In the genomic region with DNA sequence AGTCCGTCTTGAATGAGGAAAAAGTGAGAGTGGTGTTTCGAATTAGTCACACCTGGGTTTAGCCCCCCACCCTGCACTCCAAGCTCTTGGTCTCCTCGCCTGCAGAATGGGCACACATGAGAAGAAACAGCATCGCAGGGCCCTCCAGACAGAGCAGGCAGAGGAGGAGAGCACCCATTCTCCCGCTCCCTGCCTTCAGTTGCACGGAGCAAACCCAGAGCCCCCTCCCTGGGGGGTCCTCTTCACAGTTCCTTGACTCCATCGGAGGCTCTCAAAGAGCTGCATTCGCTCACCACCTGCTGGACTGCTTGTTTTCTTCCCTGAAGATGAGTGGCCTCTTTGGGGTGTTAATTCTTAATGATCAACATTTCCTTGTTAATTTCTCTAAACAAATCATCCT, we compare ENCODE assay signal across 20 cellular contexts. TPM values are rescaled to one million over a fixed set of nuclear protein-coding genes. Genes with fewer than 3 reads are reported as not detected.
DNase-seq lines count a peak whose midpoint lies in the region; ATAC-seq and TF ChIP-seq lines count a peak whose summit lies in the region.
"Had no signal": no experiment of that assay in that cellular context is flagged by ENCODE, and none has a peak within 500 bp of the region (broad histone marks: within the 10 kb centered on the region; RNA-seq: fewer than 3 reads in every experiment).

No MANE protein-coding gene starts in this region.

- peaks cover 3% of the 10 kb centered on the region; the same call in 1 of the 2 replicates for H3K4me1 ChIP-seq in Panc1 (ENCODE audit: control insufficient read depth, insufficient read depth, low read length)
- H3K4me1 ChIP-seq: breast epithelium, pancreas had no signal

- in situ Hi-C loops in Panc1 (cut with HindIII; ENCODE audit: low pct_unique_long_range_greater_than_20kb, low sequenced_read_pairs) = no loop called here

- no peaks in the 10 kb centered on the region for H3K36me3 ChIP-seq in Panc1 (ENCODE audit: control insufficient read depth, insufficient read depth, low read length)
- H3K36me3 ChIP-seq: breast epithelium, pancreas had no signal

- TF ChIP-seq CTCF in Panc1 (IDR thresholded peaks at IDR 0.05) = no peak

- no peak overlapping the region for H3K27ac ChIP-seq in Panc1 (ENCODE audit: low read length)
- H3K27ac ChIP-seq: breast epithelium, pancreas had no signal

- TSS peak; percentile 45 for BruUV-seq in Panc1 (replicated peaks; lab: Mats Ljungman, UMichigan)

- no peak for ATAC-seq in activated T-cell treated with anti-CD3 and anti-CD28 coated beads, Interleukin-2, amount 50 U/mL, for 72 hours (replicated peaks in 1 of 2)
- ATAC-seq in Panc1 = no peak
- ATAC-seq in effector memory CD8-positive, alpha-beta T cell (replicated peaks) = no peak
- ATAC-seq in stimulated activated naive CD8-positive, alpha-beta T cell treated with anti-CD3 and anti-CD28 coated beads, Interleukin-15, amount 100 ng/mL, for 72 hours = no peak
- ATAC-seq: heart left ventricle, pancreas had no signal

- CTCF ChIA-PET in Panc1 (lab: Charles Lee) = interaction anchor here (0.7 to 0.8 kb wide), 2 partner anchors 168 to 483 kb away, joined by 3 to 4 read pairs; no protein-coding TSS in a partner anchor

- no peaks in the 10 kb centered on the region for H3K9me3 Mint-ChIP-seq in activated T-cell treated with anti-CD3 and anti-CD28 coated beads, Interleukin-2, amount 50 U/mL, for 72 hours
- no peaks in the 10 kb centered on the region for H3K9me3 Mint-ChIP-seq in effector memory CD8-positive, alpha-beta T cell
- no peaks in the 10 kb centered on the region for H3K9me3 Mint-ChIP-seq in stimulated activated naive CD8-positive, alpha-beta T cell treated with anti-CD3 and anti-CD28 coated beads, Interleukin-15, amount 100 ng/mL, for 72 hours
- H3K9me3 Mint-ChIP-seq: HFFc6 had no signal

- intact Hi-C loops in Panc1 (cut with micrococcal nuclease; ENCODE audit: unreplicated experiment) = no loop called here

- H3K4me3 Mint-ChIP-seq in activated T-cell treated with anti-CD3 and anti-CD28 coated beads, Interleukin-2, amount 50 U/mL, for 72 hours = peak overlapping the region; percentile 55 to 59
- peak overlapping the region; percentile 98 to 99 for H3K4me3 Mint-ChIP-seq in effector memory CD8-positive, alpha-beta T cell
- peak overlapping the region; percentile 49 to 62 for H3K4me3 Mint-ChIP-seq in stimulated activated naive CD8-positive, alpha-beta T cell treated with anti-CD3 and anti-CD28 coated beads, Interleukin-15, amount 100 ng/mL, for 72 hours
- H3K4me3 Mint-ChIP-seq: HFFc6 had no signal

- POLR2A ChIA-PET in Panc1 (lab: Charles Lee) = no interaction called here

- H3K27ac Mint-ChIP-seq in activated T-cell treated with anti-CD3 and anti-CD28 coated beads, Interleukin-2, amount 50 U/mL, for 72 hours = peak overlapping the region; percentile 71
- peak overlapping the region; percentile 98 to 99 for H3K27ac Mint-ChIP-seq in effector memory CD8-positive, alpha-beta T cell
- peak overlapping the region; percentile 69 to 80 for H3K27ac Mint-ChIP-seq in stimulated activated naive CD8-positive, alpha-beta T cell treated with anti-CD3 and anti-CD28 coated beads, Interleukin-15, amount 100 ng/mL, for 72 hours
- H3K27ac Mint-ChIP-seq: HFFc6 had no signal

- H3K36me3 Mint-ChIP-seq in activated T-cell treated with anti-CD3 and anti-CD28 coated beads, Interleukin-2, amount 50 U/mL, for 72 hours (ENCODE audit: insufficient read depth in 2 of 2) = peaks cover 5 to 22% of the 10 kb centered on the region in 2 donors
- peaks cover 100% of the 10 kb centered on the region for H3K36me3 Mint-ChIP-seq in effector memory CD8-positive, alpha-beta T cell (ENCODE audit: insufficient read depth)

- DNase-seq in activated T-cell treated with anti-CD3 and anti-CD28 coated beads, Interleukin-2, amount 50 U/mL, for 72 hours = no peak
- DNase-seq in activated T-cell treated with anti-CD3 and anti-CD28 coated beads for 4 hours (no peak), Panc1 (ENCODE audit: low read depth, low spot score) (no peak), MV-4-11 (lab: John Stamatoyannopoulos, UW) (no peak), NOMO-1 treated with DMSO at 0.1 percent for 48 hours (lab: John Stamatoyannopoulos, UW; ENCODE audit: unreplicated experiment) (no peak)
- no peak for DNase-seq in effector memory CD8-positive, alpha-beta T cell
- DNase-seq in stimulated activated naive CD8-positive, alpha-beta T cell treated with anti-CD3 and anti-CD28 coated beads, Interleukin-15, amount 100 ng/mL, for 72 hours = no peak
- DNase-seq in activated effector memory CD4-positive, alpha-beta T cell treated with anti-CD3 and anti-CD28 coated beads, Interleukin-2, amount 50 U/mL, for 16 hours = no peak
- DNase-seq: activated CD4-positive, alpha-beta T cell treated with anti-CD3 and anti-CD28 coated beads for 48 hours; DMS 273 treated with DMSO at 0.1 percent for 48 hours; heart left ventricle; HFFc6; kidney; NCI-H1105; NCI-H2227 treated with DMSO at 0.1 percent for 48 hours; Right ventricle myocardium superior; stimulated activated naive CD4-positive, alpha-beta T cell treated with Interleukin-2 at 50 U/mL for 16 hours had no signal

- H3K27me3 Mint-ChIP-seq in activated T-cell treated with anti-CD3 and anti-CD28 coated beads, Interleukin-2, amount 50 U/mL, for 72 hours (ENCODE audit: low read depth) = no peaks in the 10 kb centered on the region
- H3K27me3 Mint-ChIP-seq in effector memory CD8-positive, alpha-beta T cell = no peaks in the 10 kb centered on the region
- no peaks in the 10 kb centered on the region for H3K27me3 Mint-ChIP-seq in stimulated activated naive CD8-positive, alpha-beta T cell treated with anti-CD3 and anti-CD28 coated beads, Interleukin-15, amount 100 ng/mL, for 72 hours

- H3K27me3 ChIP-seq in Panc1 (ENCODE audit: control insufficient read depth, insufficient read depth, low read length) = no peaks in the 10 kb centered on the region
- H3K27me3 ChIP-seq: pancreas had no signal

- no peaks in the 10 kb centered on the region for H3K9me3 ChIP-seq in Panc1 (ENCODE audit: control insufficient read depth, insufficient read depth, low read depth, low read length)
- H3K9me3 ChIP-seq: breast epithelium, heart left ventricle, pancreas had no signal

- H3K4me1 Mint-ChIP-seq in activated T-cell treated with anti-CD3 and anti-CD28 coated beads, Interleukin-2, amount 50 U/mL, for 72 hours (ENCODE audit: low read depth) = peaks cover 59% of the 10 kb centered on the region
- peaks cover 65 to 70% of the 10 kb centered on the region in 2 donors for H3K4me1 Mint-ChIP-seq in effector memory CD8-positive, alpha-beta T cell (ENCODE audit: low read depth in 2 of 2)
- peaks cover 72% of the 10 kb centered on the region for H3K4me1 Mint-ChIP-seq in stimulated activated naive CD8-positive, alpha-beta T cell treated with anti-CD3 and anti-CD28 coated beads, Interleukin-15, amount 100 ng/mL, for 72 hours

- H3K4me3 ChIP-seq in Panc1 (ENCODE audit: low read depth in 2 of 2, low read length in 2 of 2) = no peak overlapping the region
- H3K4me3 ChIP-seq: breast epithelium, heart left ventricle, pancreas, skin epidermis had no signal

RNA-seq across cellular contexts. Expression of a gene that starts 5.1 kb away (rescaled TPM):
- 100 to 1,000 TPM; 136 to 174 TPM for total RNA-seq in activated T-cell treated with anti-CD3 and anti-CD28 coated beads, Interleukin-2, amount 50 U/mL, for 72 hours
- not detected for total RNA-seq in Panc1 (2021; ENCODE audit: unreplicated experiment)
- not detected for polyA plus RNA-seq in Panc1 (2012; ENCODE audit: insufficient read length)
- total RNA-seq: HFFc6 had no signal

RNA-seq across cellular contexts. Expression of a gene that starts 38.4 kb away (rescaled TPM):
- 10 to 100 TPM; 65.2 to 70.2 TPM for total RNA-seq in activated T-cell treated with anti-CD3 and anti-CD28 coated beads, Interleukin-2, amount 50 U/mL, for 72 hours
- 165 TPM for total RNA-seq in Panc1 (2021; ENCODE audit: unreplicated experiment)
- polyA plus RNA-seq in Panc1 (2012; ENCODE audit: insufficient read length) = 147 TPM

Comparison
In these comparisons a context has a peak if more than half of its experiments do, and no peak if none do; other contexts are left out.
1. RNA of a gene that starts 5.1 kb away (total RNA-seq): 136 to 174 TPM in activated T-cell treated with anti-CD3 and anti-CD28 coated beads, Interleukin-2, amount 50 U/mL, for 72 hours; not detected in Panc1 (single experiment); every median in the first group is over 100 times any median in the second.
2. Peak in every context shown above with its lines, with median percentiles within 50 percentile points of each other: H3K27ac Mint-ChIP-seq and H3K4me3 Mint-ChIP-seq.